ENCODE assay signal across 8 cellular contexts in the genomic region with DNA sequence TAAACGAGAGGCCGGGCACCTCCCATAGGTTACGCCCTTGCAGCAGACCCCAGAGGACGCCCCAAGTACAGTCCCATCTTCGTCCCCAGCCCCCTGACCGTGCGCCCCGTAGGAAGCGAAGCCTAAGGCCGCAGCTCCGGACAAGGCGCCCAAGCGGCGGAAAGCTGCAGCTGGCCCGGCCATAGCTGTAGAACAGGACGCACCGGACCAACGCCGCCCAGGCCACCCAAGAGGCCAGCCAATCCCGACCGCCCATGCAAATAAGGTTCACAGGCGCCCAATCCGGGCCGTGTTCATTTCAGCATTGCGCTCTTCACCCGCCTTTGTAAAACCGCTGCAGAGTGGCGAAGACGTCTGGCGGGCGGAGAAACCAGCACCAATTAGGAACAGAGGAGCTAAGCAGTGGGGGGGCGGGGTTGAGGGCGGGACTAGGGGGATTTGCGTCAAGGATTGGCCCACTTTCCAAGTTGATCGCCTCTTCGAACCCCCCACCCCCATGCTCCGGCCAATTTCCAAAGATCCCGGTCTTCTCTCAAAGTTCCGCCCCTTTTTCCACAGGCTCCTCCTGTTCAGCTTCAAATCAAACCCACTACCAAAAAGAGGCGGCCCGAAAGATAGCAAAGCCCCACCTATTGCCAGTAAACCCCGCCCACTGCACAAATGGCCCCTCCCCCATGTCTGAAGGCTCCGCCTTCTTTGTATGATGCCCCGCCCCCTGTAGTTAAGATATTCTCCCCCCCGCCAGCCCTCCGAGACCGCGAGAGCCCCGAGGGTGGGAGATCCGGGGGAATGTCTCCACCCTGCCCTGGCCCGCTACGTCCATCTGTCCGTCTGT. TPM values are rescaled to one million over a fixed set of nuclear protein-coding genes. Genes with fewer than 3 reads are reported as not detected.
DNase-seq lines count a peak whose midpoint lies in the region; ATAC-seq and TF ChIP-seq lines count a peak whose summit lies in the region.

A gene (minus strand): TSS at position 196 of the 835 bp plus-strand sequence. CDS start 13 bp downstream, at position 183.

- peak; percentile 99 for TF ChIP-seq POLR2A in prostate gland (IDR thresholded peaks at IDR 0.05)

- peak within 1 kb of the TSS; percentile 70 to 80 for H3K4me3 ChIP-seq in prostate gland
- H3K4me3 ChIP-seq in urinary bladder (ENCODE audit: low read depth, low read length) = peak within 1 kb of the TSS; percentile 56

- DNase-seq in GM13977 (ENCODE audit: low spot score) (peak; percentile 97), NCI-H187 (lab: John Stamatoyannopoulos, UW) (peak; percentile 85 to 95), T-helper 2 cell (peak; percentile 90 to 99 (median 92)), left ventricle myocardium superior (peak; percentile 98), prostate gland (ENCODE audit: low spot score) (peak; percentile 99)

- no peaks in the 10 kb centered on the region for H3K27me3 ChIP-seq in prostate gland (replicated peaks; ENCODE audit: insufficient read depth)

- in situ Hi-C loops in GM13977 (cut with MboI; ENCODE audit: low pct_unique_long_range_greater_than_20kb, low sequenced_read_pairs, unreplicated experiment) = no loop called here

- peak within 1 kb of the TSS; percentile 96 for H3K27ac ChIP-seq in angular gyrus (ENCODE audit: low read depth, low read length)
- H3K27ac ChIP-seq in prostate gland = peak within 1 kb of the TSS; percentile 83 to 86
- peak within 1 kb of the TSS; percentile 73 for H3K27ac ChIP-seq in urinary bladder (ENCODE audit: low read depth)

- H3K9me3 ChIP-seq in prostate gland = no peaks in the 10 kb centered on the region

- H3K36me3 ChIP-seq in prostate gland = no peaks in the 10 kb centered on the region
- H3K36me3 ChIP-seq in urinary bladder (ENCODE audit: insufficient read depth) = no peaks in the 10 kb centered on the region

- H3K4me1 ChIP-seq in prostate gland (replicated peaks) (no peaks in the 10 kb centered on the region), urinary bladder (ENCODE audit: insufficient read depth) (no peaks in the 10 kb centered on the region)

- intact Hi-C loops in left ventricle myocardium superior (cut with micrococcal nuclease) = no loop called here
- intact Hi-C loops in prostate gland (cut with DNase I) = loop anchor here (5.0 kb wide), 1 partner anchor 73 kb away; a partner anchor contains a TSS

- ATAC-seq in HG02885 (IDR thresholded peaks at IDR 0.05; ENCODE audit: poor library complexity, unreplicated experiment) (peak; percentile 96), left ventricle myocardium superior (peak; percentile 94)

- TF ChIP-seq CTCF in GM13977 (IDR thresholded peaks at IDR 0.05; ENCODE audit: extremely low read depth, insufficient read depth, missing control alignments) (no peak), prostate gland (IDR thresholded peaks at IDR 0.05) (peak in 2 of 4 experiments; percentile 31 to 45)

- WGBS in prostate gland = under 1% methylated on average over 53 of the region's 53 CpGs
- under 1% methylated on average over 53 of the region's 53 CpGs for WGBS in urinary bladder

RNA-seq across cellular contexts. Expression of the gene that starts here (rescaled TPM):
- total RNA-seq in left ventricle myocardium superior = 53.5 TPM
- total RNA-seq in prostate gland = 100 to 1,000 TPM in 1 of 2 donors, 10 to 100 TPM in 1; 63.0 to 192 TPM
- total RNA-seq in urinary bladder = 76.2 TPM
- 113 TPM for polyA plus RNA-seq in urinary bladder

Comparison
In these comparisons a context has a peak if more than half of its experiments do, and no peak if none do; other contexts are left out.
1. Peak in every context shown above with its lines: DNase-seq, ATAC-seq, H3K4me3 ChIP-seq and H3K27ac ChIP-seq.